Comparison of ENCODE assay signal across 36 cellular contexts in the genomic region with DNA sequence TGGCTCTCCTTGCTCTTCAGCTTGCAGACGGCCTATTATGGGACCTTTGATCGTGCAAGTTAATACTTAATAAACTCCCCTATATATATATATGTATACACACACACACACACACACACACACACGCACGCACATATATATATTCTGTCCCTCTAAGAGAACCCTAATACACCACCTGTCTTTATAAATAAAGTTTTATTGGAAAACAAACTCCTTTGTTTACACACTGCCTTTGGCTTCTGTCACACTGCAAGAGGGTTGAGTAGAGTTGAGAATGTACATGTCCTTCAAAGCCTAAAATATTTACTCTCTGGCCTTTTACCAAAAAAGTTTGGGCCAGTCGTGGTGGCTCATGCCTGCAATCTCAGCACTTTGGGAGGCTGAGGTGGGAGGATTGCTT.
"Had no signal": no experiment of that assay in that cellular context is flagged by ENCODE, and none has a peak within 500 bp of the region (broad histone marks: within the 10 kb centered on the region; RNA-seq: fewer than 3 reads in every experiment).

No MANE protein-coding gene starts in this region.

- H3K36me3 ChIP-seq: MG63 had no signal

- H3K4me3 ChIP-seq: MG63 had no signal

- H3K9me3 ChIP-seq: MG63 had no signal

- DNase-seq: Karpas-422, Kasumi-1, MM.1S, MV-4-11, NCI-H1048, NCI-H1092, NCI-H1092 treated with DMSO at 0.1 percent for 48 hours, NCI-H1105, NCI-H1105 treated with DMSO at 0.1 percent for 48 hours, NCI-H1417, NCI-H1417 treated with DMSO at 0.1 percent for 48 hours, NCI-H1436, NCI-H1436 treated with DMSO at 0.1 percent for 48 hours, NCI-H146, NCI-H1694, NCI-H1694 treated with DMSO at 0.1 percent for 48 hours, NCI-H187, NCI-H187 treated with DMSO at 0.1 percent for 48 hours, NCI-H1930, NCI-H2029, NCI-H2029 treated with DMSO at 0.1 percent for 48 hours, NCI-H2081, NCI-H2081 treated with DMSO at 0.1 percent for 48 hours, NCI-H2107, NCI-H2171, NCI-H2171 treated with DMSO at 0.1 percent for 48 hours, NCI-H2227 treated with DMSO at 0.1 percent for 48 hours, NCI-H226, NCI-H345, NCI-H446, NCI-H446 treated with DMSO at 0.1 percent for 48 hours, NCI-H510A, NCI-H510A treated with DMSO at 0.1 percent for 48 hours, NCI-H524, NCI-H524 treated with DMSO at 0.1 percent for 48 hours had no signal

- H3K27me3 ChIP-seq: MG63 had no signal
